Comparison of ENCODE assay signal across 1 cellular context in genomic region chr15:68272797-68273271, GRCh38.
TF ChIP-seq lines count a peak whose summit lies in the region.

No MANE protein-coding gene starts in this region.

TF ChIP-seq in GM23338, 12 proteins besides CTCF, POLR2A, EP300 and RAD21 (continued from another document):
- TF ChIP-seq REST (IDR thresholded peaks at IDR 0.05; ENCODE audit: unreplicated experiment), result no peak
- no peak for TF ChIP-seq EZH2phosphoT487 (IDR thresholded peaks at IDR 0.05; ENCODE audit: unreplicated experiment)
- TF ChIP-seq ZNF462 (CRISPR knock-in tag; IDR thresholded peaks at IDR 0.05), result no peak
- TF ChIP-seq STAT1 (IDR thresholded peaks at IDR 0.05; ENCODE audit: unreplicated experiment), result no peak
- TF ChIP-seq POLR2AphosphoS5 (IDR thresholded peaks at IDR 0.05; ENCODE audit: low read depth), result no peak
- TF ChIP-seq NANOG (IDR thresholded peaks at IDR 0.05; ENCODE audit: borderline replicate concordance), result no peak
- no peak for TF ChIP-seq ZNF114 (CRISPR knock-in tag; IDR thresholded peaks at IDR 0.05)
